In the genomic region with DNA sequence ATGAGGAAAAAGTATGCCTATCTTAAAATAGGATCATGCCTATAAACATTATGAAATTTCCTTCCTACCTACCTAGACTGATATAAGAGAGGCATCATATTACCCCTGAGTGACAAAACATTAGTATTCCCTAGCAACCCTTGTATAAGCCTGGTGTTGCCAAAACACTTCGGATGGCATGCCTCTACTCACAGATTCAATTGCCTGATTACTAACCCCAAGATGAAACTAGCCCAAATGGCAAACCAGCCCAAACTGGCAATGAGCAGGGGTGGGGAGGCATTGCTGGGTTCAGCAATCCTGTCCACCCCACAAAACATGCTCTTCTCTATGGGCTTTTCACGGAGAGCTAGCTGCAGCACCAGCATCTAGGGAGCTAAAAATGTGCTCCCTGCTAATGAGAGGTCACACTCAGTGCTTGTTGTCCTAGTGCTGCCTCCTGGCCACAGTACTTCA, we compare ENCODE assay signal across 11 cellular contexts. TPM values are rescaled to one million over a fixed set of nuclear protein-coding genes. Genes with fewer than 3 reads are reported as not detected.
A peak's percentile ranks its signal among the peaks of the same experiment; 100 is the strongest.
DNase-seq lines count a peak whose midpoint lies in the region; ATAC-seq, FAIRE-seq and TF ChIP-seq lines count a peak whose summit lies in the region.
"Had no signal": no experiment of that assay in that cellular context is flagged by ENCODE, and none has a peak within 500 bp of the region (broad histone marks: within the 10 kb centered on the region; RNA-seq: fewer than 3 reads in every experiment).

No MANE protein-coding gene starts in this region.

- CTCF ChIA-PET in A549 (lab: Yijun Ruan, JAX) (interaction anchor here (1.1 kb wide), 1 partner anchor 14 kb away, joined by 3 read pairs; the partner anchor contains the start of gene PALMD), H1 (lab: Charles Lee; ENCODE audit: partially characterized antibody) (interaction anchor here (0.6 to 2.1 kb wide), 4 partner anchors 12 to 73 kb away, joined by 3 to 5 read pairs (median 3); no protein-coding TSS in a partner anchor)

- DNase-seq in A549 (ENCODE audit: low read depth in 1 of 2, low spot score in 1 of 2) (peak; percentile 3 to 49), MG63 (peak; percentile 27), H1 (ENCODE audit: low read depth in 1 of 2, low spot score in 2 of 2) (no peak), mesenchymal stem cell (peak; percentile 42), NCI-H524 treated with DMSO at 0.1 percent for 48 hours (lab: John Stamatoyannopoulos, UW) (no peak), NCI-H1092 (lab: John Stamatoyannopoulos, UW) (no peak)
- no peak for DNase-seq in central memory CD4-positive, alpha-beta T cell
- DNase-seq: activated T-cell treated with anti-CD3 and anti-CD28 coated beads, Interleukin-2, amount 50 U/mL, for 48 hours; transverse colon had no signal

- no peak overlapping the region for H3K4ac ChIP-seq in H1 (replicated peaks; ENCODE audit: insufficient read length, low read depth, low read length)
- peak overlapping the region in 1 of 2 experiments; percentile 85 for H3K4ac ChIP-seq in mesenchymal stem cell (ENCODE audit: low read depth in 1 of 2, low read length in 2 of 2)

- H3K36me3 ChIP-seq in MG63 (no peaks in the 10 kb centered on the region), H1 (ENCODE audit: control insufficient read depth in 2 of 4, insufficient read depth in 4 of 4, low read length in 3 of 4) (no peaks in the 10 kb centered on the region), mesenchymal stem cell (ENCODE audit: control insufficient read depth in 1 of 2, insufficient read depth in 2 of 2, low read depth in 1 of 2, low read length in 2 of 2) (no peaks in the 10 kb centered on the region)
- H3K36me3 ChIP-seq: BLaER1, transverse colon had no signal

- TF ChIP-seq CTCF in A549 (IDR thresholded peaks at IDR 0.05) = no peak
- TF ChIP-seq CTCF in H1 (IDR thresholded peaks at IDR 0.05; ENCODE audit: control extremely low read depth in 1 of 3, insufficient read depth in 1 of 3, low read depth in 1 of 3, low read length in 3 of 3) = no peak

- H2BK12ac ChIP-seq in H1 (ENCODE audit: low read depth, low read length) = peak overlapping the region; percentile 42; the same call in 1 of the 2 replicates
- peak overlapping the region; percentile 89 to 91 for H2BK12ac ChIP-seq in mesenchymal stem cell (ENCODE audit: low read length in 2 of 2)

- no peak overlapping the region for H4K5ac ChIP-seq in H1 (ENCODE audit: insufficient read length, low read depth, low read length)

- H2AFZ ChIP-seq in H1 (ENCODE audit: low read length) (no peak overlapping the region), mesenchymal stem cell (ENCODE audit: low read depth, low read length) (peak overlapping the region; percentile 23)

- H3K79me1 ChIP-seq in H1 (ENCODE audit: low read depth, low read length) = no peaks in the 10 kb centered on the region
- H3K79me1 ChIP-seq in mesenchymal stem cell (replicated peaks; ENCODE audit: low read length, poor library complexity, severe bottlenecking) = peaks cover 2% of the 10 kb centered on the region

- H3K14ac ChIP-seq in H1 (ENCODE audit: insufficient read length) (no peak overlapping the region), mesenchymal stem cell (ENCODE audit: low read length in 2 of 2) (no peak overlapping the region)

- TF ChIP-seq POLR2A in A549 (IDR thresholded peaks at IDR 0.05; ENCODE audit: low read length) = no peak
- no peak for TF ChIP-seq POLR2A in H1 (IDR thresholded peaks at IDR 0.05; ENCODE audit: control extremely low read depth in 1 of 2, low read depth in 2 of 2, low read length in 2 of 2)

- H2BK20ac ChIP-seq in H1 (ENCODE audit: low read length) = no peak overlapping the region

- H3K27ac ChIP-seq in A549 = peak overlapping the region in 1 of 2 experiments; percentile 53; a peak in 4 of 6 replicates
- H3K27ac ChIP-seq in H1 (ENCODE audit: low read depth, low read length) = no peak overlapping the region
- no peak overlapping the region for H3K27ac ChIP-seq in mesenchymal stem cell (ENCODE audit: low read length, poor library complexity, severe bottlenecking)
- H3K27ac ChIP-seq: BLaER1, transverse colon had no signal

- TF ChIP-seq EP300 in A549 (IDR thresholded peaks at IDR 0.05) = no peak
- no peak for TF ChIP-seq EP300 in H1 (IDR thresholded peaks at IDR 0.05; ENCODE audit: borderline replicate concordance in 1 of 2, low read depth in 2 of 2, low read length in 2 of 2)

- H3K9me3 ChIP-seq in A549 = no peaks in the 10 kb centered on the region
- no peaks in the 10 kb centered on the region for H3K9me3 ChIP-seq in MG63
- no peaks in the 10 kb centered on the region for H3K9me3 ChIP-seq in H1 (ENCODE audit: insufficient read depth in 2 of 2, low read depth in 1 of 2, low read length in 1 of 2)
- H3K9me3 ChIP-seq in mesenchymal stem cell (ENCODE audit: control insufficient read depth, low read length) = no peaks in the 10 kb centered on the region
- H3K9me3 ChIP-seq: BLaER1, transverse colon had no signal

- H3K4me3 ChIP-seq in A549 (no peak overlapping the region), MG63 (no peak overlapping the region), H1 (ENCODE audit: extremely low read depth in 1 of 4, insufficient read depth in 2 of 4, low read depth in 3 of 4, low read length in 4 of 4) (no peak overlapping the region), mesenchymal stem cell (ENCODE audit: insufficient read depth in 1 of 2, low read depth in 1 of 2, low read length in 2 of 2) (no peak overlapping the region)
- H3K4me3 ChIP-seq: BLaER1, transverse colon had no signal

- H2BK15ac ChIP-seq in H1 (ENCODE audit: low read length) (no peak overlapping the region), mesenchymal stem cell (ENCODE audit: low read depth, poor library complexity, severe bottlenecking) (peak overlapping the region; percentile 26)

- no peak overlapping the region for H3K18ac ChIP-seq in H1 (ENCODE audit: extremely low read depth, low read length)
- peak overlapping the region in 1 of 2 experiments; percentile 78 for H3K18ac ChIP-seq in mesenchymal stem cell (ENCODE audit: low read depth in 1 of 2, low read length in 2 of 2)

- POLR2A ChIA-PET in A549 (lab: Yijun Ruan, JAX) (no interaction called here), H1 (lab: Charles Lee; ENCODE audit: partially characterized antibody) (no interaction called here)

- H3K27me3 ChIP-seq in MG63 (no peaks in the 10 kb centered on the region), H1 (replicated peaks in 1 of 4; ENCODE audit: control insufficient read depth in 3 of 4, extremely low read depth in 1 of 4, insufficient read depth in 3 of 4, low read length in 3 of 4) (no peaks in the 10 kb centered on the region), mesenchymal stem cell (ENCODE audit: control insufficient read depth in 1 of 2, insufficient read depth in 1 of 2, low read length in 2 of 2) (no peaks in the 10 kb centered on the region)
- H3K27me3 ChIP-seq: BLaER1, transverse colon had no signal

- H3K4me1 ChIP-seq in A549 (peaks cover 14% of the 10 kb centered on the region; the same call in 2 of the 3 replicates), H1 (replicated peaks in 1 of 4; ENCODE audit: control insufficient read depth in 3 of 4, insufficient read depth in 4 of 4, low read length in 3 of 4) (no peaks in the 10 kb centered on the region), mesenchymal stem cell (ENCODE audit: control insufficient read depth, insufficient read depth, low read depth, low read length) (peaks cover 3% of the 10 kb centered on the region)
- H3K4me1 ChIP-seq: BLaER1 had no signal

- H3K79me2 ChIP-seq in H1 (ENCODE audit: control insufficient read depth in 1 of 2, insufficient read depth in 2 of 2, low read length in 2 of 2) = no peaks in the 10 kb centered on the region

- H4K8ac ChIP-seq in H1 (ENCODE audit: extremely low read depth, insufficient read depth, low read length) (no peak overlapping the region), mesenchymal stem cell (ENCODE audit: low read length) (no peak overlapping the region)

- peak; percentile 63 to 81 for ATAC-seq in A549
- no peak for ATAC-seq in HG02870 (IDR thresholded peaks at IDR 0.05; ENCODE audit: unreplicated experiment)

- WGBS in A549 (ENCODE audit: missing lambda C conversion rate) = 0% methylated on average over 1 of the region's 2 CpGs
- 100% methylated on average over 2 of the region's 2 CpGs; no CpG with 5 or more reads in 1 of the 2 experiments for WGBS in H1 (ENCODE audit: extremely low coverage in 1 of 2, insufficient coverage in 1 of 2, insufficient read length in 1 of 2, insufficient replicate concordance in 2 of 2, low coverage in 1 of 2, low lambda C conversion rate in 2 of 2, missing lambda C conversion rate in 1 of 2), 2 experiments
- WGBS in mesenchymal stem cell = 95% methylated on average over 2 of the region's 2 CpGs

- H4K91ac ChIP-seq in H1 (replicated peaks; ENCODE audit: insufficient read length, low read length) (no peak overlapping the region), mesenchymal stem cell (ENCODE audit: low read length) (no peak overlapping the region)

- peak overlapping the region; percentile 77; the same call in 1 of the 2 replicates for H2AK5ac ChIP-seq in H1 (ENCODE audit: low read depth, low read length)
- peak overlapping the region; percentile 19 for H2AK5ac ChIP-seq in mesenchymal stem cell (ENCODE audit: low read length, severe bottlenecking)

- H2BK5ac ChIP-seq in H1 (ENCODE audit: low read depth, low read length) (0 out of 2 replicates have a peak overlapping the region, but pooled peaks have one; percentile 32), mesenchymal stem cell (ENCODE audit: low read depth, low read length, poor library complexity, severe bottlenecking) (no peak overlapping the region)

- H2BK120ac ChIP-seq in H1 (replicated peaks; ENCODE audit: low read depth, low read length) = no peak overlapping the region
- no peak overlapping the region for H2BK120ac ChIP-seq in mesenchymal stem cell (ENCODE audit: low read depth, low read length)

- no peak overlapping the region for H3K56ac ChIP-seq in H1 (replicated peaks; ENCODE audit: insufficient read length, low read depth, low read length)

- no peak for TF ChIP-seq RAD21 in A549 (conservative IDR thresholded peaks at IDR 0.05 in 1 of 2, IDR thresholded peaks at IDR 0.05 in 1 of 2)
- TF ChIP-seq RAD21 in H1 (IDR thresholded peaks at IDR 0.05 in 1 of 2, conservative IDR thresholded peaks at IDR 0.05 in 1 of 2; ENCODE audit: low read depth in 2 of 2, low read length in 2 of 2) = no peak

- no peaks in the 10 kb centered on the region for H3K23me2 ChIP-seq in H1 (ENCODE audit: low read depth, low read length)

- H4K20me1 ChIP-seq in H1 (replicated peaks in 1 of 2; ENCODE audit: control insufficient read depth in 1 of 2, insufficient read depth in 2 of 2, low read length in 2 of 2) = no peaks in the 10 kb centered on the region
- H4K20me1 ChIP-seq: BLaER1 had no signal

- FAIRE-seq in A549 (lab: Jason Lieb, UNC) (no peak), H1 (lab: Jason Lieb, UNC) (no peak)

- H3K23ac ChIP-seq in H1 (ENCODE audit: insufficient read length) = no peak overlapping the region
- no peak overlapping the region for H3K23ac ChIP-seq in mesenchymal stem cell (ENCODE audit: low read length in 2 of 2)

- H3K9ac ChIP-seq in H1 (replicated peaks in 1 of 4; ENCODE audit: extremely low read depth in 1 of 4, low read depth in 3 of 4, low read length in 3 of 4) = no peak overlapping the region
- peak overlapping the region; percentile 69 for H3K9ac ChIP-seq in mesenchymal stem cell (ENCODE audit: low read length)
- H3K9ac ChIP-seq: BLaER1 had no signal

- H3K4me2 ChIP-seq in A549 = no peak overlapping the region
- no peak overlapping the region for H3K4me2 ChIP-seq in H1 (ENCODE audit: insufficient read depth in 1 of 2, low read depth in 2 of 2, low read length in 2 of 2)
- H3K4me2 ChIP-seq in mesenchymal stem cell (ENCODE audit: low read length, poor library complexity, severe bottlenecking) = no peak overlapping the region
- H3K4me2 ChIP-seq: BLaER1 had no signal

RNA-seq across cellular contexts. Expression of gene PALMD, which starts 13.9 kb away (rescaled TPM):
- polyA plus RNA-seq in A549 (2011; rRNA removed) (0.92 and 1.2 TPM in 2 replicates), A549 (2017; fragmentation: RNase III; extraction: RNeasy Plus Mini Kit Qiagen cat#74134 plus additional on column Dnase treatment) (2.6 to 3.1 TPM (median 3.1 TPM) in 3 replicates), H1 (2011; rRNA removed) (not detected in 2 replicates)
- polyA plus RNA-seq in A549 (2012; cell fraction: cytosol; rRNA removed) = 0.14 and 0.22 TPM in 2 replicates
- 0.23 and 0.24 TPM in 2 replicates for polyA plus RNA-seq in A549 (2012; cell fraction: nucleus; rRNA removed)
- 0.41 and 0.92 TPM in 2 replicates for polyA minus RNA-seq in A549 (2011; rRNA and poly(A)+ RNA removed)
- total RNA-seq in MG63 (2014; rRNA removed; shearing (Covaris generic); ENCODE audit: low replicate concordance) = 2.5 and 4.3 TPM in 2 replicates
- total RNA-seq in H1 (2021; fragmentation: NEBNext Ultra II Directional; extraction: Animal tissue kit (Norgen Biotek cat#: 25700)) = not detected in 2 replicates
- polyA plus RNA-seq in H1 (2011; cell fraction: cytosol; rRNA removed) = not detected
- polyA plus RNA-seq in H1 (2011; cell fraction: nucleus; rRNA removed) = not detected
- polyA plus RNA-seq in H1 (2012, experiment 1 of 2) = not detected in 4 replicates
- not detected for polyA plus RNA-seq in H1 (2012, experiment 2 of 2)
- 0.06 TPM for polyA plus RNA-seq in H1 (2013, experiment 1 of 2)
- 0.02 TPM for polyA plus RNA-seq in H1 (2013, experiment 2 of 2)
- polyA minus RNA-seq in H1 (2011; rRNA and poly(A)+ RNA removed) = not detected in 2 replicates
- polyA minus RNA-seq in H1 (2011; cell fraction: cytosol; rRNA and poly(A)+ RNA removed) = not detected
- polyA minus RNA-seq in H1 (2011; cell fraction: nucleus; rRNA and poly(A)+ RNA removed) = not detected
- polyA plus RNA-seq in mesenchymal stem cell (2013, experiment 1 of 2) = 0.88 TPM
- 0.81 TPM for polyA plus RNA-seq in mesenchymal stem cell (2013, experiment 2 of 2)

Comparison
In these comparisons a context has a peak if more than half of its experiments do, and no peak if none do; other contexts are left out.
1. DNase-seq: peak in A549 (2 of 2), MG63 (single experiment) and mesenchymal stem cell (single experiment); none in H1 (0 of 2), central memory CD4-positive, alpha-beta T cell (single experiment), NCI-H524 treated with DMSO at 0.1 percent for 48 hours (single experiment) and NCI-H1092 (single experiment).